Comparison of ENCODE assay signal across 8 cellular contexts in the genomic region with DNA sequence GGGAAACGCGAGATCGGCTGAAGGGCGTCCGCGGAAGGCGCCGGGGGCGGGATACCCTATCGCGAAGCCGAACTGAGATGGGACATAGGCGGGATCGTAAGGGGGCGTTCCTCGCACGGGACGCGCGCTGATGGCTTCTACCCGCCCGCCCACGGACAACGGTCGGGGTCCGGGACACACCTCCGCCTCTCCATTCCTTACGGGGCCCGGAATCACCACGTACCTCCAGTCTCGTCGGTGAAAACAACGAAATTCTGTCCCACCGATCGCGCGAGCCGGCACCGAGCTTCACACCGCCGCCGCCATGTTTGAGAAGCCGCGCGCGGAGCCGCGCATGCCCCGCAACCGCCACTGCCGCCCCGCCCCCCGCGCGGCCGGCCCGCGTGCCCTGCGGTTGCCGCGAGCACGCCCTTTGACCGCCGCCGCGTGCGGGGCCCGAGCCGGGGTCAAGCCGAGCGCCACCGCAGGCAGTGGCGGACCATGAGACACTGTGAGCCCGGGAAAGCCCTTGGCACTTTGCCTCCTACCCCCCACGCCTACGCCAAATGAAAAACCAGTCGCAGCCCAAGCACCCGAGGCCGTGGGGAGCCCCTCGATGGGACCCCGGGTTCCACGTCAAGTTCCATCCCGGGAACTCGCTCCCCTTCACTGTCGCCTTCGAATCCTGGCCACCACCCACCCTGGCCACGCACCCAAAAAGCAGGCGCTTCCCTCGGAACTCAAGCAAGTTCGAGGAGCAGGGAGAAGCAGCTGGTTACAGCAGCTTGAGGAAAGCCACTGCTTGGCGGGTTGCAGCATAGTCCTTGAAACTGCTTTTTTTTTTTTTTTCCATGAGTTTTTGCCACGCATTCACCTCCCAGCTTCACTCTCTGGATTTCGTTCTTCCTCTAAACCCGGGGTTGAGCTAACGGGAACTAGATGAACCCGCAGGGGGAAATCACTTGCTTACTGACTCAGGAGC. TPM values are rescaled to one million over a fixed set of nuclear protein-coding genes. Genes with fewer than 3 reads are reported as not detected.
DNase-seq lines count a peak whose midpoint lies in the region; ATAC-seq and TF ChIP-seq lines count a peak whose summit lies in the region.

A gene (minus strand): TSS at position 320 of the 961 bp plus-strand sequence. CDS start 20,617 bp downstream, outside the sequence.

- CTCF ChIA-PET in T-cell (lab: Charles Lee): interaction anchor here in 1 of 2 donors (0.6 kb wide), 1 partner anchor 712 kb away, joined by 5 read pairs; no protein-coding TSS in a partner anchor

- H3K4me1 ChIP-seq in iPS-18a (ENCODE audit: control insufficient read depth, low read depth, low read length): no peaks in the 10 kb centered on the region

- H3K36me3 ChIP-seq in iPS-18a (ENCODE audit: control insufficient read depth, low read depth, low read length): no peaks in the 10 kb centered on the region

- peak; percentile 62 for ATAC-seq in HG02852 (IDR thresholded peaks at IDR 0.05; ENCODE audit: unreplicated experiment)
- ATAC-seq in T-cell (replicated peaks in 1 of 4): peak; percentile 65 to 73 (median 70)

- DNase-seq in AG20443 (ENCODE audit: low spot score) (peak; percentile 73), T-cell (peak in 17 of 34 experiments; percentile 0 to 24 (median 10)), skeletal muscle cell (ENCODE audit: low read depth) (no peak), NCI-H446 treated with DMSO at 0.1 percent for 48 hours (lab: John Stamatoyannopoulos, UW) (no peak), ureter (ENCODE audit: low spot score) (no peak)

- TF ChIP-seq CTCF in brain (conservative IDR thresholded peaks at IDR 0.05): peak in 1 of 2 experiments; percentile 7

- H3K4me3 Mint-ChIP-seq in T-cell (peak within 1 kb of the TSS; percentile 79 to 83 (median 80)), brain (peak within 1 kb of the TSS; percentile 86 to 91 (median 88))

- no peaks in the 10 kb centered on the region for H3K36me3 Mint-ChIP-seq in T-cell
- no peaks in the 10 kb centered on the region for H3K36me3 Mint-ChIP-seq in brain

- H3K4me3 ChIP-seq in iPS-18a (ENCODE audit: low read length) (peak within 1 kb of the TSS; percentile 65), skeletal muscle cell (ENCODE audit: low read depth, low read length) (peak within 1 kb of the TSS; percentile 57)

- H3K27me3 Mint-ChIP-seq in T-cell (peaks cover 2 to 23% of the 10 kb centered on the region in 2 donors), brain (peaks cover under 1% of the 10 kb centered on the region)

- peaks cover 12% of the 10 kb centered on the region for H3K27me3 ChIP-seq in iPS-18a (ENCODE audit: control insufficient read depth, insufficient read depth, low read length)

- no peak within 1 kb of the TSS for H3K27ac Mint-ChIP-seq in T-cell
- H3K27ac Mint-ChIP-seq in brain: peak within 1 kb of the TSS; percentile 68 to 93 (median 88)

- no peaks in the 10 kb centered on the region for H3K9me3 Mint-ChIP-seq in T-cell
- peaks cover 0 to 5% (median 0%) of the 10 kb centered on the region in 5 experiments for H3K9me3 Mint-ChIP-seq in brain

- H3K27ac ChIP-seq in iPS-18a (ENCODE audit: low read length): no peak within 1 kb of the TSS

- H3K4me1 Mint-ChIP-seq in T-cell (peaks cover 7 to 12% (median 10%) of the 10 kb centered on the region in 3 donors), brain (peaks cover 27% of the 10 kb centered on the region)

- H3K9ac ChIP-seq in iPS-18a (ENCODE audit: low read length): peak within 1 kb of the TSS; percentile 36

- peaks cover 9% of the 10 kb centered on the region for H3K9me3 ChIP-seq in iPS-18a (ENCODE audit: control insufficient read depth, low read depth, low read length)

- POLR2A ChIA-PET in T-cell (lab: Charles Lee): interaction anchor here in 1 of 2 donors (0.6 kb wide), 1 partner anchor 71 kb away, joined by 4 read pairs; a partner anchor contains a TSS

RNA-seq across cellular contexts. Expression of the gene that starts here (rescaled TPM):
- total RNA-seq in T-cell (1 to 10 TPM in 1 of 5 donors, under 1 TPM in 4; 0.75 to 1.1 (median 0.76) TPM), ureter (1.2 TPM)
- 3.9 TPM for polyA plus RNA-seq in brain (ENCODE audit: insufficient read depth, low read depth, low replicate concordance)

Comparison
In these comparisons a context has a peak if more than half of its experiments do, and no peak if none do; other contexts are left out.
1. H3K27ac Mint-ChIP-seq: peak in brain (5 of 5); none in T-cell (0 of 2).